ENCODE assay signal across 27 cellular contexts in genomic region chr2:88209526-88210131, GRCh38. TPM values are rescaled to one million over a fixed set of nuclear protein-coding genes. Genes with fewer than 3 reads are reported as not detected.
DNase-seq lines count a peak whose midpoint lies in the region; ATAC-seq, FAIRE-seq and TF ChIP-seq lines count a peak whose summit lies in the region.
"Had no signal": no experiment of that assay in that cellular context is flagged by ENCODE, and none has a peak within 500 bp of the region (broad histone marks: within the 10 kb centered on the region; RNA-seq: fewer than 3 reads in every experiment).

No MANE protein-coding gene starts in this region.

- H3K9me3 ChIP-seq in HepG2 (ENCODE audit: low read length) = no peaks in the 10 kb centered on the region
- no peaks in the 10 kb centered on the region for H3K9me3 ChIP-seq in right lobe of liver
- H3K9me3 ChIP-seq in trophoblast cell (ENCODE audit: insufficient read depth, low read depth, low read length) = no peaks in the 10 kb centered on the region
- no peaks in the 10 kb centered on the region for H3K9me3 ChIP-seq in testis
- H3K9me3 ChIP-seq in left ventricle myocardium inferior (replicated peaks) = no peaks in the 10 kb centered on the region
- H3K9me3 ChIP-seq: BE2C had no signal

- peak overlapping the region in 1 of 3 experiments; percentile 45; a peak in 2 of 6 replicates for H3K4me3 ChIP-seq in HepG2 (replicated peaks in 1 of 3; ENCODE audit: insufficient read depth in 1 of 3, low read depth in 2 of 3, low read length in 3 of 3)
- H3K4me3 ChIP-seq in right lobe of liver = no peak overlapping the region
- H3K4me3 ChIP-seq in trophoblast cell (ENCODE audit: low read depth, low read length) = no peak overlapping the region
- no peak overlapping the region for H3K4me3 ChIP-seq in testis
- no peak overlapping the region for H3K4me3 ChIP-seq in left ventricle myocardium inferior
- no peak overlapping the region for H3K4me3 ChIP-seq in foreskin fibroblast (ENCODE audit: low read depth in 1 of 2, low read length in 2 of 2)
- H3K4me3 ChIP-seq: GM12878, GM23248 had no signal

- no peak overlapping the region for H3K4me3 Mint-ChIP-seq in stimulated activated memory B cell treated with anti-CD40 and anti-IgM and Interleukin-4, amounts not matched to agents 10 μg/mL and 1 μg/mL and 100 μg/mL, for 72 hours
- H3K4me3 Mint-ChIP-seq: CD4-positive, CD25-positive, alpha-beta regulatory T cell; CD8-positive, alpha-beta memory T cell had no signal

- H3K4me1 ChIP-seq in HepG2 (ENCODE audit: insufficient read depth, low read length) (peaks cover 87% of the 10 kb centered on the region), right lobe of liver (peaks cover 0 to 8% (median 0%) of the 10 kb centered on the region in 4 donors), trophoblast cell (ENCODE audit: control insufficient read depth in 1 of 2, insufficient read depth in 2 of 2, low read length in 2 of 2) (peaks cover 11 to 15% of the 10 kb centered on the region in 2 experiments), testis (no peaks in the 10 kb centered on the region), left ventricle myocardium inferior (no peaks in the 10 kb centered on the region)
- H3K4me1 ChIP-seq: BE2C had no signal

- peaks cover 6% of the 10 kb centered on the region for H3K79me1 ChIP-seq in trophoblast cell (ENCODE audit: low read length)

- H3K4me2 ChIP-seq in HepG2 (ENCODE audit: low read depth, low read length) (peak overlapping the region; percentile 80), trophoblast cell (ENCODE audit: low read length) (no peak overlapping the region)

- H3K9ac ChIP-seq in HepG2 (ENCODE audit: insufficient read depth, low read depth, low read length) = peak overlapping the region; percentile 56
- no peak overlapping the region for H3K9ac ChIP-seq in trophoblast cell (ENCODE audit: low read length)
- H3K9ac ChIP-seq: GM23248 had no signal

- POLR2A ChIA-PET in HepG2 (lab: Yijun Ruan, JAX) = interaction anchor here (0.8 to 4.2 kb wide), 12 partner anchors 9 to 321 kb away, joined by 3 to 66 read pairs (median 10); partner anchors contain the start of genes FABP1, KRCC1 and RNU2-63P

- H3K4me1 Mint-ChIP-seq in stimulated activated memory B cell treated with anti-CD40 and anti-IgM and Interleukin-4, amounts not matched to agents 10 μg/mL and 1 μg/mL and 100 μg/mL, for 72 hours = no peaks in the 10 kb centered on the region
- H3K4me1 Mint-ChIP-seq: CD4-positive, CD25-positive, alpha-beta regulatory T cell; CD8-positive, alpha-beta memory T cell had no signal

- peak overlapping the region; percentile 49 for H2BK120ac ChIP-seq in trophoblast cell (ENCODE audit: insufficient read depth, low read length, poor library complexity)

- CTCF ChIA-PET in HepG2 (lab: Yijun Ruan, JAX; ENCODE audit: low intra/inter-chr PET ratio, low total read pairs) = interaction anchor here (1.6 kb wide), 1 partner anchor 18 kb away, joined by 5 read pairs; no protein-coding TSS in a partner anchor

- H2BK5ac ChIP-seq in trophoblast cell (ENCODE audit: low read depth, low read length, poor library complexity) = no peak overlapping the region

- H3K36me3 Mint-ChIP-seq in stimulated activated memory B cell treated with anti-CD40 and anti-IgM and Interleukin-4, amounts not matched to agents 10 μg/mL and 1 μg/mL and 100 μg/mL, for 72 hours = no peaks in the 10 kb centered on the region
- H3K36me3 Mint-ChIP-seq: CD4-positive, CD25-positive, alpha-beta regulatory T cell; CD8-positive, alpha-beta memory T cell had no signal

- no peak overlapping the region for H3K18ac ChIP-seq in trophoblast cell (ENCODE audit: low read length)

- no peak overlapping the region for H3K14ac ChIP-seq in trophoblast cell (ENCODE audit: low read length)

- TF ChIP-seq EP300 in HepG2 (IDR thresholded peaks at IDR 0.05; ENCODE audit: low read depth in 2 of 2, low read length in 2 of 2) (no peak), HepG2 (CRISPR knock-in tag; IDR thresholded peaks at IDR 0.05; ENCODE audit: borderline replicate concordance) (no peak)

- no peak for TF ChIP-seq CTCF in HepG2 (CRISPR knock-in tag; IDR thresholded peaks at IDR 0.05)
- no peak for TF ChIP-seq CTCF in right lobe of liver (IDR thresholded peaks at IDR 0.05)
- no peak for TF ChIP-seq CTCF in testis (IDR thresholded peaks at IDR 0.05)
- TF ChIP-seq CTCF in left ventricle myocardium inferior (IDR thresholded peaks at IDR 0.05; ENCODE audit: borderline replicate concordance) = no peak
- no peak for TF ChIP-seq CTCF in foreskin fibroblast (IDR thresholded peaks at IDR 0.05; ENCODE audit: low read depth, low read length)

- H3K27ac Mint-ChIP-seq in stimulated activated memory B cell treated with anti-CD40 and anti-IgM and Interleukin-4, amounts not matched to agents 10 μg/mL and 1 μg/mL and 100 μg/mL, for 72 hours = no peak overlapping the region
- H3K27ac Mint-ChIP-seq: CD4-positive, CD25-positive, alpha-beta regulatory T cell had no signal

- TSS peak; percentile 63 for BruUV-seq in HepG2 (replicated peaks; lab: Mats Ljungman, UMichigan)

- H2AFZ ChIP-seq in HepG2 (ENCODE audit: low read length) = no peak overlapping the region
- H2AFZ ChIP-seq in trophoblast cell (ENCODE audit: insufficient read depth, low read length, poor library complexity) = peak overlapping the region; percentile 10
- H2AFZ ChIP-seq: GM23248 had no signal

- TF ChIP-seq RAD21 in HepG2 (CRISPR knock-in tag; IDR thresholded peaks at IDR 0.05) = no peak

- H3K79me2 ChIP-seq in HepG2 (ENCODE audit: insufficient read depth, low read length) = no peaks in the 10 kb centered on the region
- no peaks in the 10 kb centered on the region for H3K79me2 ChIP-seq in trophoblast cell (ENCODE audit: control insufficient read depth, insufficient read depth, low read length, poor library complexity)

- FAIRE-seq in HepG2 (lab: Jason Lieb, UNC) = no peak
- FAIRE-seq: A204.1, GM12878, GM19239 had no signal

- H2BK12ac ChIP-seq in trophoblast cell (ENCODE audit: low read length) = peak overlapping the region; percentile 59

- in situ Hi-C loops in HepG2 (cut with HindIII; ENCODE audit: extremely low pct_ligation_motif_present, low pct_unique_long_range_greater_than_20kb) = no loop called here

- DNase-seq in HepG2 (ENCODE audit: low spot score) (no peak), right lobe of liver (no peak), ecto neural progenitor cell (ENCODE audit: low spot score) (peak; percentile 24), trophoblast cell (no peak), testis (peak; percentile 49), left ventricle myocardium inferior (no peak), foreskin fibroblast (no peak)
- DNase-seq: ACHN; BE2C; C1 segment of cervical spinal cord; CD4-positive, CD25-positive, alpha-beta regulatory T cell; CD8-positive, alpha-beta memory T cell; COR-L47; DMS 273 treated with DMSO at 0.1 percent for 48 hours; DND-41; EL; GM23248; HCEC 1CT; IMR-90 had no signal

- no peak overlapping the region for H2AK5ac ChIP-seq in trophoblast cell (ENCODE audit: low read length)

- no peaks in the 10 kb centered on the region for H4K20me1 ChIP-seq in HepG2 (ENCODE audit: insufficient read depth, low read length)

- peaks cover 18% of the 10 kb centered on the region for H3K27me3 Mint-ChIP-seq in stimulated activated memory B cell treated with anti-CD40 and anti-IgM and Interleukin-4, amounts not matched to agents 10 μg/mL and 1 μg/mL and 100 μg/mL, for 72 hours

- H3K36me3 ChIP-seq in HepG2 (replicated peaks in 1 of 2; ENCODE audit: control insufficient read depth in 1 of 2, insufficient read depth in 2 of 2, low read length in 2 of 2) = no peaks in the 10 kb centered on the region
- no peaks in the 10 kb centered on the region for H3K36me3 ChIP-seq in right lobe of liver
- H3K36me3 ChIP-seq in trophoblast cell (ENCODE audit: control insufficient read depth in 1 of 2, insufficient read depth in 2 of 2, low read length in 2 of 2) = no peaks in the 10 kb centered on the region
- H3K36me3 ChIP-seq in testis (ENCODE audit: low read depth, missing control alignments) = no peaks in the 10 kb centered on the region
- no peaks in the 10 kb centered on the region for H3K36me3 ChIP-seq in left ventricle myocardium inferior
- H3K36me3 ChIP-seq: BE2C had no signal

- intact Hi-C loops in HepG2 (cut with micrococcal nuclease; ENCODE audit: unreplicated experiment) (loop anchor here (1.0 to 5.0 kb wide), 3 partner anchors 9 to 72 kb away; no protein-coding TSS in a partner anchor), right lobe of liver (cut with DNase I) (no loop called here), testis (cut with DNase I; ENCODE audit: low total_unique reads) (no loop called here), left ventricle myocardium inferior (cut with micrococcal nuclease) (no loop called here)

- no peak overlapping the region for H3K23ac ChIP-seq in trophoblast cell (ENCODE audit: low read length)

- TF ChIP-seq POLR2A in HepG2 (IDR thresholded peaks at IDR 0.05; ENCODE audit: insufficient read depth in 1 of 2, low read depth in 2 of 2, low read length in 2 of 2) = no peak
- TF ChIP-seq POLR2A in right lobe of liver (IDR thresholded peaks at IDR 0.05) = no peak
- no peak for TF ChIP-seq POLR2A in testis (IDR thresholded peaks at IDR 0.05)

- no peak overlapping the region for H3K4ac ChIP-seq in trophoblast cell (ENCODE audit: low read depth, low read length)

- no peaks in the 10 kb centered on the region for H3K27me3 ChIP-seq in HepG2 (ENCODE audit: control insufficient read depth in 1 of 2, insufficient read depth in 2 of 2, low read length in 2 of 2)
- H3K27me3 ChIP-seq in right lobe of liver = no peaks in the 10 kb centered on the region
- H3K27me3 ChIP-seq in trophoblast cell (ENCODE audit: insufficient read depth, low read length) = no peaks in the 10 kb centered on the region
- H3K27me3 ChIP-seq in testis = no peaks in the 10 kb centered on the region
- H3K27me3 ChIP-seq in left ventricle myocardium inferior (ENCODE audit: low read depth) = peaks cover 31% of the 10 kb centered on the region
- H3K27me3 ChIP-seq: BE2C had no signal

- H3K27ac ChIP-seq in HepG2 (ENCODE audit: extremely low read length, insufficient read depth, low read length) = peak overlapping the region; percentile 88
- no peak overlapping the region for H3K27ac ChIP-seq in right lobe of liver
- H3K27ac ChIP-seq in trophoblast cell (ENCODE audit: low read depth, low read length) = peak overlapping the region; percentile 26
- no peak overlapping the region for H3K27ac ChIP-seq in testis
- no peak overlapping the region for H3K27ac ChIP-seq in left ventricle myocardium inferior (replicated peaks)
- H3K27ac ChIP-seq: GM23248, HL-60 had no signal

- H4K8ac ChIP-seq in trophoblast cell (ENCODE audit: low read depth, low read length) = no peak overlapping the region

- peak overlapping the region; percentile 41 for H4K91ac ChIP-seq in trophoblast cell (ENCODE audit: low read depth, low read length)

- 79% methylated on average over 8 of the region's 8 CpGs for WGBS in HepG2 (ENCODE audit: low lambda C conversion rate)
- 87% methylated on average over 7 of the region's 8 CpGs for WGBS in right lobe of liver (ENCODE audit: insufficient coverage, low coverage, low lambda C conversion rate, missing lambda C conversion rate)
- no CpG with 5 or more reads among the region's 8 CpGs for WGBS in trophoblast cell (ENCODE audit: extremely low coverage, insufficient coverage, insufficient read length)
- 49 to 53% methylated on average over 8 of the region's 8 CpGs for WGBS in testis, 2 donors

- ATAC-seq in HepG2 (no peak), right lobe of liver (no peak)
- ATAC-seq in stimulated activated memory B cell treated with anti-CD40 and anti-IgM and Interleukin-4, amounts not matched to agents 10 μg/mL and 1 μg/mL and 100 μg/mL, for 72 hours = no peak
- ATAC-seq: GM12878 had no signal

- no peak overlapping the region for H4K12ac ChIP-seq in trophoblast cell (ENCODE audit: low read depth, low read length)

- no peaks in the 10 kb centered on the region for H3K9me3 Mint-ChIP-seq in stimulated activated memory B cell treated with anti-CD40 and anti-IgM and Interleukin-4, amounts not matched to agents 10 μg/mL and 1 μg/mL and 100 μg/mL, for 72 hours
- H3K9me3 Mint-ChIP-seq: CD8-positive, alpha-beta memory T cell had no signal

RNA-seq across cellular contexts. Expression of gene THNSL2, which starts 39.5 kb away (rescaled TPM):
- not detected in 2 replicates for total RNA-seq in HepG2 (2016; rRNA removed; fragmentation: Illumina TruSeq; extraction: Trizol)
- total RNA-seq in HepG2 (2016; cell fraction: cytosol; rRNA removed; fragmentation: Illumina TruSeq; extraction: Trizol; ENCODE audit: low read depth) = not detected in 2 replicates
- not detected in 2 replicates for total RNA-seq in HepG2 (2016; cell fraction: insoluble cytoplasmic fraction; rRNA removed; fragmentation: Illumina TruSeq; extraction: Trizol)
- not detected in 2 replicates for total RNA-seq in HepG2 (2016; cell fraction: membrane; rRNA removed; fragmentation: Illumina TruSeq; extraction: Trizol)
- not detected in 2 replicates for total RNA-seq in HepG2 (2016; cell fraction: nucleus; rRNA removed; fragmentation: Illumina TruSeq; extraction: Trizol)
- polyA plus RNA-seq in HepG2 (2011; rRNA removed) = not detected in 2 replicates
- not detected in 2 replicates for polyA plus RNA-seq in HepG2 (2011; cell fraction: cytosol; rRNA removed)
- polyA plus RNA-seq in HepG2 (2011; cell fraction: nucleus; rRNA removed) = not detected in 2 replicates
- not detected in 2 replicates for polyA plus RNA-seq in HepG2 (2012)
- not detected in 2 replicates for polyA plus RNA-seq in HepG2 (2016; cell fraction: cytosol; fragmentation: Illumina TruSeq; extraction: Trizol; ENCODE audit: low read depth)
- polyA plus RNA-seq in HepG2 (2016; cell fraction: insoluble cytoplasmic fraction; fragmentation: Illumina TruSeq; extraction: Trizol; ENCODE audit: low read depth) = not detected in 2 replicates
- polyA plus RNA-seq in HepG2 (2016; cell fraction: membrane; fragmentation: Illumina TruSeq; extraction: Trizol; ENCODE audit: low read depth) = not detected in 2 replicates
- polyA plus RNA-seq in HepG2 (2016; cell fraction: nucleus; fragmentation: Illumina TruSeq; extraction: Trizol; ENCODE audit: insufficient read depth, low read depth) = not detected in 2 replicates
- polyA minus RNA-seq in HepG2 (2011; rRNA and poly(A)+ RNA removed; ENCODE audit: low replicate concordance) = not detected in 2 replicates
- polyA minus RNA-seq in HepG2 (2011; cell fraction: cytosol; rRNA and poly(A)+ RNA removed) = not detected in 2 replicates
- not detected in 2 replicates for polyA minus RNA-seq in HepG2 (2011; cell fraction: nucleus; rRNA and poly(A)+ RNA removed)
- total RNA-seq in right lobe of liver = 10 to 100 TPM; 21.2 to 69.9 (median 29.7) TPM
- polyA plus RNA-seq in trophoblast cell (2013) = 6.3 and 7.0 TPM in 2 replicates
- 10 to 100 TPM; 35.1 to 63.0 TPM for total RNA-seq in testis
- 53.7 TPM for polyA plus RNA-seq in testis (ENCODE audit: insufficient read depth, low read depth, low replicate concordance)
- total RNA-seq in left ventricle myocardium inferior = 36.4 TPM
- total RNA-seq: G401, H4, HT1080, IMR-90 had no signal
- polyA plus RNA-seq: CD8-positive, alpha-beta memory T cell; GM12878; IMR-90 had no signal

Comparison
In these comparisons a context has a peak if more than half of its experiments do, and no peak if none do; other contexts are left out.
1. H3K27ac ChIP-seq: peak in HepG2 (single experiment) and trophoblast cell (single experiment); none in right lobe of liver (0 of 3), testis (0 of 2) and left ventricle myocardium inferior (single experiment).
2. RNA of gene THNSL2, which starts 39.5 kb away (total RNA-seq): 35.1 to 63.0 TPM in testis, 36.4 TPM in left ventricle myocardium inferior (single experiment) and 21.2 to 69.9 TPM in right lobe of liver; not detected in HepG2; every median in the first group is over 10 times any median in the second.
3. DNase-seq: peak in ecto neural progenitor cell (single experiment) and testis (single experiment); none in HepG2 (single experiment), right lobe of liver (0 of 3), trophoblast cell (0 of 2), left ventricle myocardium inferior (single experiment) and foreskin fibroblast (0 of 2).